Comparison of ENCODE assay signal across 8 cellular contexts in genomic region chr12:59041241-59042121, GRCh38.
A peak's percentile ranks its signal among the peaks of the same experiment; 100 is the strongest.
DNase-seq lines count a peak whose midpoint lies in the region; ATAC-seq and TF ChIP-seq lines count a peak whose summit lies in the region.

No MANE protein-coding gene starts in this region.

- H2AFZ ChIP-seq in hepatocyte, result no peak overlapping the region

- TF ChIP-seq POLR2A in stomach (IDR thresholded peaks at IDR 0.05), result no peak

- H3K4me3 ChIP-seq in astrocyte of the spinal cord (ENCODE audit: low read depth, low read length), result no peak overlapping the region
- H3K4me3 ChIP-seq in hepatocyte, result no peak overlapping the region
- no peak overlapping the region for H3K4me3 ChIP-seq in stomach

- peaks cover 4% of the 10 kb centered on the region for H3K4me1 ChIP-seq in hepatocyte (ENCODE audit: insufficient read depth)
- H3K4me1 ChIP-seq in stomach, result peaks cover 0 to 26% (median 13%) of the 10 kb centered on the region in 4 donors

- H3K27ac Mint-ChIP-seq in activated CD8-positive, alpha-beta memory T cell treated with anti-CD3 and anti-CD28 coated beads, Interleukin-2, amount 10 ng/mL, durations not matched to agents 7 days and 5 days, result no peak overlapping the region

- peak; percentile 44 for DNase-seq in HPDE6-E6E7 (ENCODE audit: extremely low spot score)
- DNase-seq in astrocyte of the spinal cord (ENCODE audit: low read depth, low spot score), result peak; percentile 93
- peak; percentile 28 for DNase-seq in hepatocyte (ENCODE audit: low spot score)
- no peak for DNase-seq in stomach
- DNase-seq in activated CD8-positive, alpha-beta memory T cell treated with anti-CD3 and anti-CD28 coated beads for 24 hours, result no peak
- no peak for DNase-seq in activated CD8-positive, alpha-beta memory T cell treated with anti-CD3 and anti-CD28 coated beads, Interleukin-2, amount 10 ng/mL, durations not matched to agents 7 days and 5 days

- 57% methylated on average over 4 of the region's 4 CpGs for WGBS in hepatocyte (ENCODE audit: low lambda C conversion rate, missing lambda C conversion rate)
- 45 to 70% (median 65%) methylated on average over 4 of the region's 4 CpGs for WGBS in stomach, 5 donors

- H3K36me3 Mint-ChIP-seq in activated CD8-positive, alpha-beta memory T cell treated with anti-CD3 and anti-CD28 coated beads, Interleukin-2, amount 10 ng/mL, durations not matched to agents 7 days and 5 days, result no peaks in the 10 kb centered on the region

- H4K20me1 ChIP-seq in hepatocyte (ENCODE audit: insufficient read depth, poor library complexity, severe bottlenecking), result no peaks in the 10 kb centered on the region

- no peaks in the 10 kb centered on the region for H3K79me2 ChIP-seq in hepatocyte

- intact Hi-C loops in stomach (cut with DNase I; ENCODE audit: low total_unique reads), result no loop called here

- peak overlapping the region; percentile 11 for H3K27ac ChIP-seq in hepatocyte
- peak overlapping the region in 3 of 5 donors; percentile 44 to 66 (median 47) for H3K27ac ChIP-seq in stomach

- no peak overlapping the region for H3K4me2 ChIP-seq in hepatocyte

- TF ChIP-seq CTCF in astrocyte of the spinal cord (IDR thresholded peaks at IDR 0.05; ENCODE audit: low read depth, low read length) (no peak), hepatocyte (IDR thresholded peaks at IDR 0.05; ENCODE audit: poor library complexity) (no peak), stomach (IDR thresholded peaks at IDR 0.05) (no peak)

- H3K9me3 ChIP-seq in hepatocyte (ENCODE audit: low read depth) (no peaks in the 10 kb centered on the region), stomach (no peaks in the 10 kb centered on the region)

- H3K9me3 Mint-ChIP-seq in activated CD8-positive, alpha-beta memory T cell treated with anti-CD3 and anti-CD28 coated beads, Interleukin-2, amount 10 ng/mL, durations not matched to agents 7 days and 5 days (ENCODE audit: low read depth), result no peaks in the 10 kb centered on the region

- no peak for ATAC-seq in HG03025 (IDR thresholded peaks at IDR 0.05; ENCODE audit: low FRiP score, unreplicated experiment)
- no peak for ATAC-seq in GM18520 (IDR thresholded peaks at IDR 0.05; ENCODE audit: unreplicated experiment)
- ATAC-seq in activated CD8-positive, alpha-beta memory T cell treated with anti-CD3 and anti-CD28 coated beads, Interleukin-2, amount 10 ng/mL, durations not matched to agents 7 days and 5 days, result no peak

- no peaks in the 10 kb centered on the region for H3K27me3 ChIP-seq in hepatocyte
- no peaks in the 10 kb centered on the region for H3K27me3 ChIP-seq in stomach

- H3K4me3 Mint-ChIP-seq in activated CD8-positive, alpha-beta memory T cell treated with anti-CD3 and anti-CD28 coated beads, Interleukin-2, amount 10 ng/mL, durations not matched to agents 7 days and 5 days, result no peak overlapping the region

- no peaks in the 10 kb centered on the region for H3K4me1 Mint-ChIP-seq in activated CD8-positive, alpha-beta memory T cell treated with anti-CD3 and anti-CD28 coated beads, Interleukin-2, amount 10 ng/mL, durations not matched to agents 7 days and 5 days

- CTCF ChIA-PET in activated CD8-positive, alpha-beta memory T cell treated with anti-CD3 and anti-CD28 coated beads, Interleukin-2, amount 10 ng/mL, durations not matched to agents 7 days and 5 days (lab: Charles Lee), result no interaction called here

- in situ Hi-C loops in astrocyte of the spinal cord (cut with HindIII; ENCODE audit: low sequenced_read_pairs), result no loop called here

- no peaks in the 10 kb centered on the region for H3K27me3 Mint-ChIP-seq in activated CD8-positive, alpha-beta memory T cell treated with anti-CD3 and anti-CD28 coated beads, Interleukin-2, amount 10 ng/mL, durations not matched to agents 7 days and 5 days

- TF ChIP-seq EP300 in stomach (IDR thresholded peaks at IDR 0.05), result no peak

- no peaks in the 10 kb centered on the region for H3K9me2 ChIP-seq in hepatocyte (replicated peaks; ENCODE audit: insufficient read depth)

- no peaks in the 10 kb centered on the region for H3K36me3 ChIP-seq in hepatocyte (replicated peaks; ENCODE audit: insufficient read depth, low read depth)
- no peaks in the 10 kb centered on the region for H3K36me3 ChIP-seq in stomach

Comparison
In these comparisons a context has a peak if more than half of its experiments do, and no peak if none do; other contexts are left out.
1. DNase-seq: peak in HPDE6-E6E7 (single experiment), astrocyte of the spinal cord (single experiment) and hepatocyte (single experiment); none in stomach (single experiment), activated CD8-positive, alpha-beta memory T cell treated with anti-CD3 and anti-CD28 coated beads for 24 hours (single experiment) and activated CD8-positive, alpha-beta memory T cell treated with anti-CD3 and anti-CD28 coated beads, Interleukin-2, amount 10 ng/mL, durations not matched to agents 7 days and 5 days (single experiment).